Comparison of ENCODE assay signal across 1 cellular context in the genomic region with DNA sequence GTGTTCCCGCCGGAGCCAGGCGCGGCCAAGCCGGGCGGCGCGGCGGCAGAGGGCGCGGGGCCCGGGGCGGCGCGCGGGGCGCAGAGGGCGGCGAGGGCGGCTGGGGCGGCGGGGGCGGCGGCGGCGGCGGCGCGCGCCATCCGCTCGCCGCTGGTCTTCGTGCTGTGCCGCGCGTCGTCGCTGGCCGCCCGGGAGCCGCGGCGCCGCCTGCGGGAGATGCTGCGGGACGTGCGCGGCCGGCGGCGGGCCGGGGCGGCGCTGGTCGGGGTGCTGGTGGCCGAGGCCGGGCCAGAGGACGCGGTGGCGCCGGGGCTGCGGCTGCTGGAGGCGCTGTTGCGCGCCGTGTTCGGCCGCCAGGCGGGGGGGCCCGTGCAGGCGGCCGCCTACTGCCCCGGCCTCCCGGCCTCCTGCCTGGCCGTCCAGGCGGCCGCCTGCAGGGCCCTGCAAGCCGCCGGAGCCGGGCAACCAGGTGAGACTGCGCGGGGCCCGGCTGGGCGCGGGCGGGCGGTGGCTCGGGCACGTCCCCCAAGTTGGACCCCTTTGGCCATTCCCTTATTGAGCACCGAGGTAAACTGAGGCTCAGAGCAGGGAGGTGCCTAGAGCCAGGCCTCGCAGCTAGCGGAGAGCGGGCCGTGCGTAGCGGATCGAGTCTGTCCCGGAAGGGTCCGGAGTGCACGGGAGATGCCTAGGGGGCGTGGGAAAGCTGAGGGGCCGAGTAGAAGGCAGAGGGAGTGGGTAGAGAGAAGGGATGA.
TF ChIP-seq lines count a peak whose summit lies in the region.

No MANE protein-coding gene starts in this region.

TF ChIP-seq in A549, 52 proteins besides CTCF, POLR2A, EP300 and RAD21 (continued from another document):
- TF ChIP-seq, protein P1, sequence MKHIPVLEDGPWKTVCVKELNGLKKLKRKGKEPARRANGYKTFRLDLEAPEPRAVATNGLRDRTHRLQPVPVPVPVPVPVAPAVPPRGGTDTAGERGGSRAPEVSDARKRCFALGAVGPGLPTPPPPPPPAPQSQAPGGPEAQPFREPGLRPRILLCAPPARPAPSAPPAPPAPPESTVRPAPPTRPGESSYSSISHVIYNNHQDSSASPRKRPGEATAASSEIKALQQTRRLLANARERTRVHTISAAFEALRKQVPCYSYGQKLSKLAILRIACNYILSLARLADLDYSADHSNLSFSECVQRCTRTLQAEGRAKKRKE (CRISPR knock-in tag; IDR thresholded peaks at IDR 0.05; ENCODE audit: low read depth), result no peak
